Comparison of ENCODE assay signal across 8 cellular contexts in the genomic region with DNA sequence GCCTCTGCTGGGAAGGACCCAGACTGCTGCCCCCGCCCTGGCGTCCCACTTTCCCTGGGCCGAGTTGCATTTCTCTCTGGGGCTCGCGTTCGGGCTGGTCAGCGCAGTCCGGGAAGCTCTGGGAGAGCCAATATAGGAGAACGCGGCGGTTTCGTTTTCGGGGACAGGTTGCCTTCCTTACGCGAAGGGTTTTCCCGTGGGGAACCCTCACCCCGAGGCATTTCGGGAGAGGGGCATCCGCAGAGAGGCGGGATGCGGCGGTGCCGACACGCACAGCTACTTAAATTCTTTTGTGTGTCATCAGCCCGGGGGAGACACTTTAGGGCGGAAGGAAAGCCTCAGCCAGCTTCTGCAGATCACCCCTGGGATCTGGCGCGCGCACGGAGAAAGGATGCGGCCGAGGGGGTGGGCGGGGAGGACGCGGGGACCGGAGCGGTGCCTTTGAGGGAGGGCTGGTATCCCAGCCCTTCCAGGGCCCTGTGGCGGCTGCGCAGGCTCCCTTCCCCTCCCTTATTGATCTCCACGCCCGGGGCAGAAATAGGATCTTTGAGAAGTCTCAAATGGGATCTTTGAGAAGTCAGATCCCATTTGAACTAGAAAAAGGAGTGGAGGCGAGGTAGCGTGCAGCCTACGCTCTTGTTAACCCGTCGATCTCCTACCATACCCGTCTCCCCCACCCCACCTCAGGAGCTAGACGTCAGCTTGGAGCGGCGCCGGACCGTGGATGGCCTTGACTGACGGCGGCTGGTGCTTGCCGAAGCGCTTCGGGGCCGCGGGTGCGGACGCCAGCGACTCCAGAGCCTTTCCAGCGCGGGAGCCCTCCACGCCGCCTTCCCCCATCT. TPM values are rescaled to one million over a fixed set of nuclear protein-coding genes. Genes with fewer than 3 reads are reported as not detected.
DNase-seq lines count a peak whose midpoint lies in the region; TF ChIP-seq lines count a peak whose summit lies in the region.

No MANE protein-coding gene starts in this region.

- no peaks in the 10 kb centered on the region for H3K9me3 Mint-ChIP-seq in activated T-cell treated with anti-CD3 and anti-CD28 coated beads, Interleukin-2, amount 50 U/mL, for 24 hours
- H3K9me3 Mint-ChIP-seq in glutamatergic neuron (ENCODE audit: unreplicated experiment) = peaks cover 22% of the 10 kb centered on the region

- H3K27ac ChIP-seq in AG04450 (ENCODE audit: low read depth, low read length) = peak overlapping the region; percentile 75

- POLR2A ChIA-PET in AG04450 (lab: Yijun Ruan, JAX) = interaction anchor here (0.6 to 1.1 kb wide), 4 partner anchors 296 to 430 kb away, joined by 3 to 5 read pairs (median 3); partner anchors contain the start of gene MIB1

- peaks cover 83% of the 10 kb centered on the region for H3K27me3 Mint-ChIP-seq in activated T-cell treated with anti-CD3 and anti-CD28 coated beads, Interleukin-2, amount 50 U/mL, for 24 hours
- peaks cover 41% of the 10 kb centered on the region for H3K27me3 Mint-ChIP-seq in glutamatergic neuron (ENCODE audit: unreplicated experiment)

- H3K27ac Mint-ChIP-seq in activated T-cell treated with anti-CD3 and anti-CD28 coated beads, Interleukin-2, amount 50 U/mL, for 24 hours = peak overlapping the region; percentile 17
- H3K27ac Mint-ChIP-seq in glutamatergic neuron (ENCODE audit: unreplicated experiment) = no peak overlapping the region

- peak overlapping the region; percentile 78 for H3K4me3 Mint-ChIP-seq in activated T-cell treated with anti-CD3 and anti-CD28 coated beads, Interleukin-2, amount 50 U/mL, for 24 hours
- H3K4me3 Mint-ChIP-seq in glutamatergic neuron (ENCODE audit: unreplicated experiment) = peak overlapping the region; percentile 83

- peak overlapping the region; percentile 82 for H3K4me3 ChIP-seq in AG04450 (ENCODE audit: low read depth, low read length)
- H3K4me3 ChIP-seq in HFF-Myc (replicated peaks; ENCODE audit: low read depth, low read length) = peak overlapping the region; percentile 59

- H3K4me1 Mint-ChIP-seq in activated T-cell treated with anti-CD3 and anti-CD28 coated beads, Interleukin-2, amount 50 U/mL, for 24 hours (ENCODE audit: low read depth) = peaks cover 27% of the 10 kb centered on the region
- H3K4me1 Mint-ChIP-seq in glutamatergic neuron (ENCODE audit: low read depth, unreplicated experiment) = peaks cover 6% of the 10 kb centered on the region

- peaks cover 13% of the 10 kb centered on the region; the same call in 1 of the 2 replicates for H3K9me3 ChIP-seq in AG04450 (ENCODE audit: control insufficient read depth, insufficient read depth, low read length)

- peaks cover 31% of the 10 kb centered on the region for H3K27me3 ChIP-seq in AG04450 (ENCODE audit: control insufficient read depth, insufficient read depth, low read length)

- no peaks in the 10 kb centered on the region for H3K36me3 Mint-ChIP-seq in activated T-cell treated with anti-CD3 and anti-CD28 coated beads, Interleukin-2, amount 50 U/mL, for 24 hours (ENCODE audit: low read depth)
- no peaks in the 10 kb centered on the region for H3K36me3 Mint-ChIP-seq in glutamatergic neuron (ENCODE audit: unreplicated experiment)

- CTCF ChIA-PET in AG04450 (lab: Charles Lee) = interaction anchor here (0.6 to 1.2 kb wide), 3 partner anchors 393 to 1374 kb away, joined by 3 to 11 read pairs (median 3); no protein-coding TSS in a partner anchor

- TF ChIP-seq CTCF in AG04450 (IDR thresholded peaks at IDR 0.05; ENCODE audit: low read depth, low read length) (no peak), HFF-Myc (IDR thresholded peaks at IDR 0.05; ENCODE audit: low read depth, low read length, missing control alignments) (no peak), glutamatergic neuron (IDR thresholded peaks at IDR 0.05; ENCODE audit: partially characterized antibody, unreplicated experiment) (no peak)

- DNase-seq in AG04450 (ENCODE audit: low read depth, low spot score) (peak; percentile 24), HFF-Myc (ENCODE audit: extremely low read depth, low read depth) (no peak), glutamatergic neuron (peak; percentile 60), posterior vena cava (ENCODE audit: low spot score) (peak; percentile 87), germinal center (ENCODE audit: low spot score) (no peak), C1 segment of cervical spinal cord (lab: John Stamatoyannopoulos, UW) (no peak)
- no peak for DNase-seq in activated T-cell treated with anti-CD3 and anti-CD28 coated beads, Interleukin-2, amount 50 U/mL, for 24 hours
- DNase-seq in effector CD4-positive, alpha-beta T cell = no peak

- intact Hi-C loops in posterior vena cava (cut with DNase I) = loop anchor here (5.0 to 10.0 kb wide), 4 partner anchors 177 to 392 kb away; no protein-coding TSS in a partner anchor

RNA-seq across cellular contexts. Expression of gene GATA6, which starts 1.3 kb away (rescaled TPM):
- 1.3 and 1.5 TPM in 2 replicates for polyA plus RNA-seq in AG04450 (2011; rRNA removed)
- 0.60 and 1.2 TPM in 2 replicates for polyA minus RNA-seq in AG04450 (2011; rRNA and poly(A)+ RNA removed)
- total RNA-seq in glutamatergic neuron (ENCODE audit: unreplicated experiment) (0.42 TPM), posterior vena cava (10 to 100 TPM; 32.7 to 38.4 TPM)

Comparison
In these comparisons a context has a peak if more than half of its experiments do, and no peak if none do; other contexts are left out.
1. DNase-seq: peak in AG04450 (single experiment), glutamatergic neuron (single experiment) and posterior vena cava (single experiment); none in HFF-Myc (single experiment), activated T-cell treated with anti-CD3 and anti-CD28 coated beads, Interleukin-2, amount 50 U/mL, for 24 hours (single experiment), germinal center (single experiment), effector CD4-positive, alpha-beta T cell (single experiment) and C1 segment of cervical spinal cord (0 of 14).
2. RNA of gene GATA6, which starts 1.3 kb away (total RNA-seq): 32.7 to 38.4 TPM in posterior vena cava; 0.42 TPM in glutamatergic neuron (single experiment); every median in the first group is over 10 times any median in the second.